In the genomic region with DNA sequence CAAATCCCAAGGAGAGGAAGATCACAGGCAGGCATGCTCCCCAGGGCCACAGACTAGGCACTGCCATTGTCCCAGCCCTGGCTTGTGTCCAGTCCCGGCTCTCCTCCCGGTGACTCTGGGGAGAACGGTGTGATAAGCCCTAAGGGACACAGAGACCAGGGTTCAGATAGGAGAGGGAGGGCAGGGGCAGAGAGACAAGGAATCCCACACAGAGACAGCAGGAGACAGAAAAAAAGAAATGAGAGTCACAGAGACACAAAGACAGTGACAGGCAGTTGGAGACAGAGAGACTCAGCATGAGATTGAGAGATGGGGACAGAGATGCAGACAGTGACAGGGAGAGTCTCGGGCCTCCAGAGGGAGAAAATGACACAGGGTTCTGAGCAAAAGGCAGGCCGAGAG, we compare ENCODE assay signal across 2 cellular contexts.
A peak's percentile ranks its signal among the peaks of the same experiment; 100 is the strongest.
TF ChIP-seq lines count a peak whose summit lies in the region.

No MANE protein-coding gene starts in this region.

TF ChIP-seq in IMR-90, 13 proteins besides CTCF, POLR2A, EP300 and RAD21:
- TF ChIP-seq RCOR1 (IDR thresholded peaks at IDR 0.05; ENCODE audit: insufficient replicate concordance, low read length) (no peak), BHLHE40 (IDR thresholded peaks at IDR 0.05; ENCODE audit: low read depth, low read length) (no peak)

TF ChIP-seq in endothelial cell of umbilical vein, 7 proteins besides CTCF, POLR2A, EP300 and RAD21:
- TF ChIP-seq JUN (IDR thresholded peaks at IDR 0.05; ENCODE audit: borderline replicate concordance, insufficient read depth, insufficient read length, low read depth) (no peak), EZH2 (IDR thresholded peaks at IDR 0.05; ENCODE audit: borderline replicate concordance, low read depth, low read length, severe bottlenecking) (peak; percentile 33), FOS (IDR thresholded peaks at IDR 0.05; ENCODE audit: borderline replicate concordance, insufficient read depth, low read length) (no peak), GATA2 (IDR thresholded peaks at IDR 0.05; ENCODE audit: insufficient read depth, insufficient read length, low read depth, low read length) (no peak), POLR2AphosphoS5 (IDR thresholded peaks at IDR 0.05; ENCODE audit: insufficient read depth, low read depth, low read length) (no peak), MAX (IDR thresholded peaks at IDR 0.05; ENCODE audit: insufficient read depth, insufficient read length) (no peak)
